9 cellular contexts compared by ENCODE assay signal in the genomic region with DNA sequence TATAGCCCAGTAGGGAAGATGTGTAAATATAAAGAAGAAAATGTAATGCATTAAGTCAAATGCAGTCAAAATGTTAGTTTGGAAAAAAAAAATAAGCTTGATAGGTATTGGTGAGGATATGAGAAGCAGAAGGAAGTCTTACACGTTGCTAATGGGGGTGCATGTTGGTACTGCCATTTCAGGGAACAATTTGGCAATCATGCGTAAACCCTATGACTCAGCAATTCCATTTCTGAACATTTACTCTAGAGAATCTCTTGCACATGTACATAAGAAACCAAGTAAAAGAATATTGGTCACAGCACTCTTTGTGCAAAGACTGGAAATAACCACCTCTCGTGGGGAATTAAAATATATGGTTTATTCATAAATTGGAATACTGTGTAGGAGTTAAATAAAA. TPM values are rescaled to one million over a fixed set of nuclear protein-coding genes. Genes with fewer than 3 reads are reported as not detected.
A peak's percentile ranks its signal among the peaks of the same experiment; 100 is the strongest.
DNase-seq lines count a peak whose midpoint lies in the region; ATAC-seq and TF ChIP-seq lines count a peak whose summit lies in the region.
"Had no signal": no experiment of that assay in that cellular context is flagged by ENCODE, and none has a peak within 500 bp of the region (broad histone marks: within the 10 kb centered on the region; RNA-seq: fewer than 3 reads in every experiment).

No MANE protein-coding gene starts in this region.

- no peak for TF ChIP-seq CTCF in fibroblast of the aortic adventitia (IDR thresholded peaks at IDR 0.05; ENCODE audit: insufficient read depth, low read length)
- no peak for TF ChIP-seq CTCF in CD8-positive, alpha-beta T cell (IDR thresholded peaks at IDR 0.05)

- CTCF ChIA-PET in CD8-positive, alpha-beta T cell (lab: Charles Lee) = no interaction called here

- peaks cover 0 to 33% (median 22%) of the 10 kb centered on the region in 5 donors for H3K4me1 ChIP-seq in subcutaneous abdominal adipose tissue (ENCODE audit: control insufficient read depth in 5 of 5, insufficient read depth in 5 of 5, low read length in 5 of 5)
- no peaks in the 10 kb centered on the region for H3K4me1 ChIP-seq in CD8-positive, alpha-beta T cell (ENCODE audit: insufficient read depth, low read length)

- ATAC-seq in GM18519 (IDR thresholded peaks at IDR 0.05; ENCODE audit: low FRiP score, unreplicated experiment) = peak; percentile 25
- peak; percentile 31 for ATAC-seq in HG02759 (IDR thresholded peaks at IDR 0.05; ENCODE audit: unreplicated experiment)
- ATAC-seq in HG03025 (IDR thresholded peaks at IDR 0.05; ENCODE audit: low FRiP score, unreplicated experiment) = no peak
- no peak for ATAC-seq in CD8-positive, alpha-beta T cell

- POLR2A ChIA-PET in CD8-positive, alpha-beta T cell (lab: Charles Lee) = no interaction called here

- H3K4me3 Mint-ChIP-seq in CD8-positive, alpha-beta T cell = no peak overlapping the region

- H3K9me3 ChIP-seq in SK-N-MC (ENCODE audit: low read depth, low read length) (no peaks in the 10 kb centered on the region), subcutaneous abdominal adipose tissue (ENCODE audit: control insufficient read depth in 5 of 5, low read length in 5 of 5) (no peaks in the 10 kb centered on the region)
- H3K9me3 ChIP-seq in CD8-positive, alpha-beta T cell (ENCODE audit: low read length) = no peaks in the 10 kb centered on the region
- H3K9me3 ChIP-seq: psoas muscle had no signal

- intact Hi-C loops in CD8-positive, alpha-beta T cell (cut with DNase I, micrococcal nuclease) = no loop called here

- H3K27me3 Mint-ChIP-seq in CD8-positive, alpha-beta T cell (ENCODE audit: low read depth) = no peaks in the 10 kb centered on the region

- H3K36me3 ChIP-seq in SK-N-MC (ENCODE audit: insufficient read depth, low read length) (no peaks in the 10 kb centered on the region), subcutaneous abdominal adipose tissue (ENCODE audit: control insufficient read depth in 5 of 5, insufficient read depth in 5 of 5, low read length in 5 of 5) (peaks cover 0 to 5% (median 0%) of the 10 kb centered on the region in 5 donors)
- no peaks in the 10 kb centered on the region for H3K36me3 ChIP-seq in CD8-positive, alpha-beta T cell (ENCODE audit: insufficient read depth, low read length)

- DNase-seq in SK-N-MC (ENCODE audit: low read depth, low spot score) (no peak), fibroblast of the aortic adventitia (ENCODE audit: low read depth) (peak; percentile 91), NCI-H2107 (lab: John Stamatoyannopoulos, UW) (no peak)
- DNase-seq in CD8-positive, alpha-beta T cell = no peak
- DNase-seq: psoas muscle had no signal

- H3K4me3 ChIP-seq in SK-N-MC = no peak overlapping the region
- no peak overlapping the region for H3K4me3 ChIP-seq in fibroblast of the aortic adventitia (ENCODE audit: low read depth, low read length)
- H3K4me3 ChIP-seq in subcutaneous abdominal adipose tissue (ENCODE audit: low read depth in 1 of 5, low read length in 5 of 5) = no peak overlapping the region
- H3K4me3 ChIP-seq in CD8-positive, alpha-beta T cell (ENCODE audit: low read depth, low read length) = no peak overlapping the region
- H3K4me3 ChIP-seq: psoas muscle had no signal

- H3K9ac ChIP-seq in SK-N-MC (ENCODE audit: insufficient read length) (no peak overlapping the region), subcutaneous abdominal adipose tissue (ENCODE audit: low read length in 5 of 5) (no peak overlapping the region)

- no peaks in the 10 kb centered on the region for H3K27me3 ChIP-seq in subcutaneous abdominal adipose tissue (ENCODE audit: control insufficient read depth in 5 of 5, insufficient read depth in 4 of 5, low read length in 5 of 5)
- no peaks in the 10 kb centered on the region for H3K27me3 ChIP-seq in CD8-positive, alpha-beta T cell (ENCODE audit: insufficient read depth, low read length)

- no peaks in the 10 kb centered on the region for H3K9me3 Mint-ChIP-seq in CD8-positive, alpha-beta T cell

- H3K27ac ChIP-seq in SK-N-MC = peak overlapping the region; percentile 63
- peak overlapping the region; percentile 66 for H3K27ac ChIP-seq in subcutaneous abdominal adipose tissue (ENCODE audit: low read depth, low read length)
- no peak overlapping the region for H3K27ac ChIP-seq in CD8-positive, alpha-beta T cell (ENCODE audit: low read depth, low read length)
- H3K27ac ChIP-seq: psoas muscle had no signal

- H3K4me1 Mint-ChIP-seq in CD8-positive, alpha-beta T cell (ENCODE audit: low read depth) = no peaks in the 10 kb centered on the region

- no peak overlapping the region for H3K27ac Mint-ChIP-seq in CD8-positive, alpha-beta T cell

- no peaks in the 10 kb centered on the region for H3K36me3 Mint-ChIP-seq in CD8-positive, alpha-beta T cell

RNA-seq across cellular contexts. Expression of gene TIMP4, which starts 35.5 kb away (rescaled TPM):
- total RNA-seq in fibroblast of the aortic adventitia (ENCODE audit: low replicate concordance) = 4.3 and 12.3 TPM in 2 replicates
- not detected for total RNA-seq in CD8-positive, alpha-beta T cell

Comparison
In these comparisons a context has a peak if more than half of its experiments do, and no peak if none do; other contexts are left out.
1. ATAC-seq: peak in GM18519 (single experiment) and HG02759 (single experiment); none in HG03025 (single experiment) and CD8-positive, alpha-beta T cell (single experiment).